In the genomic region with DNA sequence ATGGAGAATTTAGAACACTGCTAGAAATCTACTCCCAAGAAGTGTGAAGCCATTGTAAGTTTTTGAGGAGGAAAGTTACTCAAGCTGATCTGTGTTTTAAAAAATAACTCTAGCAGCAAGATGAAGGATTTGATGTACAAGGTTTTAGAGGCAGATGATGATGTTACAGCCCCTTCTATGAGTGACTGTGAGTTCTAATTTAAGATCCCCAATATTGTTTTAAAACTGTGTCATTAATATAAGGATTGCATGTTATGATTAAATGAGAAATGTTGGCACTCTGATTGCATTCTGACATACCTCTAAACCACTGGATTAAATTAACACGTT, we compare ENCODE assay signal across 16 cellular contexts.
A peak's percentile ranks its signal among the peaks of the same experiment; 100 is the strongest.
DNase-seq lines count a peak whose midpoint lies in the region; ATAC-seq, FAIRE-seq and TF ChIP-seq lines count a peak whose summit lies in the region.
"Had no signal": no experiment of that assay in that cellular context is flagged by ENCODE, and none has a peak within 500 bp of the region (broad histone marks: within the 10 kb centered on the region; RNA-seq: fewer than 3 reads in every experiment).

No MANE protein-coding gene starts in this region.

- H3K14ac ChIP-seq in H9 (ENCODE audit: insufficient read depth, low read length) = no peak overlapping the region

- no peaks in the 10 kb centered on the region for H3K36me3 Mint-ChIP-seq in activated naive CD8-positive, alpha-beta T cell treated with anti-CD3 and anti-CD28 coated beads, Interleukin-2, amount 50 U/mL, for 24 hours (ENCODE audit: low read depth)
- no peaks in the 10 kb centered on the region for H3K36me3 Mint-ChIP-seq in activated naive CD8-positive, alpha-beta T cell treated with anti-CD3 and anti-CD28 coated beads for 36 hours
- H3K36me3 Mint-ChIP-seq in naive thymus-derived CD4-positive, alpha-beta T cell = peaks cover 0 to 2% (median 0%) of the 10 kb centered on the region in 5 donors
- no peaks in the 10 kb centered on the region; a peak in 1 of 7 replicates for H3K36me3 Mint-ChIP-seq in H9 (ENCODE audit: insufficient read depth in 1 of 3, low read depth in 3 of 3)
- H3K36me3 Mint-ChIP-seq: IgD-negative memory B cell had no signal

- H3K27me3 ChIP-seq in K562 (ENCODE audit: control insufficient read depth in 2 of 2, insufficient read depth in 2 of 2, low read length in 2 of 2) = no peaks in the 10 kb centered on the region
- H3K27me3 ChIP-seq in naive thymus-derived CD4-positive, alpha-beta T cell (ENCODE audit: control insufficient read depth in 2 of 2, insufficient read depth in 2 of 2, low read length in 2 of 2) = no peaks in the 10 kb centered on the region
- H3K27me3 ChIP-seq in H9 (ENCODE audit: insufficient read depth, low read length) = no peaks in the 10 kb centered on the region

- H3K4ac ChIP-seq in H9 (ENCODE audit: low read depth, low read length) = no peak overlapping the region

- peak overlapping the region; percentile 5 for H3K27ac Mint-ChIP-seq in activated naive CD8-positive, alpha-beta T cell treated with anti-CD3 and anti-CD28 coated beads, Interleukin-2, amount 50 U/mL, for 24 hours
- no peak overlapping the region for H3K27ac Mint-ChIP-seq in activated naive CD8-positive, alpha-beta T cell treated with anti-CD3 and anti-CD28 coated beads for 36 hours
- H3K27ac Mint-ChIP-seq in naive thymus-derived CD4-positive, alpha-beta T cell = no peak overlapping the region
- H3K27ac Mint-ChIP-seq in H9 = no peak overlapping the region
- H3K27ac Mint-ChIP-seq: IgD-negative memory B cell had no signal

- H2BK12ac ChIP-seq in H9 (ENCODE audit: insufficient read length, low read depth, low read length) = no peak overlapping the region

- DNase-seq in activated naive CD8-positive, alpha-beta T cell treated with anti-CD3 and anti-CD28 coated beads, Interleukin-2, amount 50 U/mL, for 24 hours = no peak
- no peak for DNase-seq in activated naive CD8-positive, alpha-beta T cell treated with anti-CD3 and anti-CD28 coated beads for 36 hours
- DNase-seq in K562 (ENCODE audit: extremely low read depth in 1 of 4, low spot score in 3 of 4) (no peak), T-helper 9 cell (no peak), H9 (no peak)
- DNase-seq in naive thymus-derived CD4-positive, alpha-beta T cell = no peak
- DNase-seq in activated effector memory CD4-positive, alpha-beta T cell treated with Interleukin-2 at 50 U/mL for 16 hours = no peak
- DNase-seq in stimulated activated CD4-positive, alpha-beta T cell treated with anti-CD3 and anti-CD28 coated beads, Interleukin-4, amount 100 ng/mL, for 24 hours = no peak
- DNase-seq: C1 segment of cervical spinal cord, COR-L47, NCI-H187, NCI-H526 treated with DMSO at 0.1 percent for 48 hours had no signal

- H2BK15ac ChIP-seq in H9 (ENCODE audit: low read depth, low read length) = no peak overlapping the region

- TF ChIP-seq RAD21 in K562 (CRISPR knock-in tag; conservative IDR thresholded peaks at IDR 0.05 in 1 of 2, IDR thresholded peaks at IDR 0.05 in 1 of 2) = no peak

- intact Hi-C loops in K562 (cut with micrococcal nuclease) = loop anchor here (2.0 kb wide), 1 partner anchor 15 kb away; no protein-coding TSS in a partner anchor
- intact Hi-C loops in naive thymus-derived CD4-positive, alpha-beta T cell (cut with micrococcal nuclease) = no loop called here

- H3K4me3 Mint-ChIP-seq in activated naive CD8-positive, alpha-beta T cell treated with anti-CD3 and anti-CD28 coated beads, Interleukin-2, amount 50 U/mL, for 24 hours = no peak overlapping the region
- H3K4me3 Mint-ChIP-seq in activated naive CD8-positive, alpha-beta T cell treated with anti-CD3 and anti-CD28 coated beads for 36 hours = no peak overlapping the region
- H3K4me3 Mint-ChIP-seq in naive thymus-derived CD4-positive, alpha-beta T cell = no peak overlapping the region
- no peak overlapping the region for H3K4me3 Mint-ChIP-seq in H9
- H3K4me3 Mint-ChIP-seq: IgD-negative memory B cell had no signal

- H3K4me1 Mint-ChIP-seq in activated naive CD8-positive, alpha-beta T cell treated with anti-CD3 and anti-CD28 coated beads, Interleukin-2, amount 50 U/mL, for 24 hours = peaks cover 10% of the 10 kb centered on the region
- peaks cover 2% of the 10 kb centered on the region for H3K4me1 Mint-ChIP-seq in activated naive CD8-positive, alpha-beta T cell treated with anti-CD3 and anti-CD28 coated beads for 36 hours
- peaks cover 0 to 9% (median 0%) of the 10 kb centered on the region in 7 donors for H3K4me1 Mint-ChIP-seq in naive thymus-derived CD4-positive, alpha-beta T cell
- peaks cover 0 to 6% of the 10 kb centered on the region in 2 experiments; a peak in 1 of 4 replicates for H3K4me1 Mint-ChIP-seq in H9
- H3K4me1 Mint-ChIP-seq: IgD-negative memory B cell had no signal

- peak overlapping the region; percentile 79 for H2AFZ ChIP-seq in K562 (ENCODE audit: low read depth, low read length)
- H2AFZ ChIP-seq in H9 (ENCODE audit: low read length) = no peak overlapping the region

- CTCF ChIA-PET in K562 (lab: Yijun Ruan, JAX; ENCODE audit: low intra/inter-chr PET ratio) = interaction anchor here (0.6 to 1.0 kb wide), 2 partner anchors 34 to 194 kb away, joined by 4 to 5 read pairs; no protein-coding TSS in a partner anchor
- CTCF ChIA-PET in naive thymus-derived CD4-positive, alpha-beta T cell (lab: Charles Lee) = no interaction called here

- no peak overlapping the region for H2BK120ac ChIP-seq in H9 (ENCODE audit: low read depth, low read length, poor library complexity, severe bottlenecking)

- no peaks in the 10 kb centered on the region for H4K20me1 ChIP-seq in K562 (replicated peaks; ENCODE audit: control insufficient read depth, insufficient read depth, low read length)
- H4K20me1 ChIP-seq in H9 (ENCODE audit: control insufficient read depth, insufficient read depth, insufficient read length) = no peaks in the 10 kb centered on the region

- no peak for TF ChIP-seq EP300 in K562 (IDR thresholded peaks at IDR 0.05; ENCODE audit: low read length)

- no peaks in the 10 kb centered on the region for H3K9me1 ChIP-seq in K562 (ENCODE audit: control insufficient read depth, insufficient read depth, low read length)

- in situ Hi-C loops in K562 (cut with MboI) = loop anchor here (25.0 kb wide), 1 partner anchor 320 kb away; the partner anchor contains the start of gene STXBP5

- 4% methylated on average over 1 of the region's 1 CpG for WGBS in K562 (ENCODE audit: insufficient coverage, low coverage, missing lambda C conversion rate)
- no CpG with 5 or more reads among the region's 1 CpG for WGBS in H9 (ENCODE audit: extremely low coverage, insufficient read length, low lambda C conversion rate)

- H3K56ac ChIP-seq in H9 (ENCODE audit: insufficient read length, low read depth, low read length) = no peak overlapping the region

- ATAC-seq in activated naive CD8-positive, alpha-beta T cell treated with anti-CD3 and anti-CD28 coated beads, Interleukin-2, amount 50 U/mL, for 24 hours = no peak
- no peak for ATAC-seq in K562
- peak; percentile 12 for ATAC-seq in naive thymus-derived CD4-positive, alpha-beta T cell

- H3K79me1 ChIP-seq in H9 (ENCODE audit: insufficient read depth, low read depth, low read length, poor library complexity, severe bottlenecking) = no peaks in the 10 kb centered on the region

- H3T11ph ChIP-seq in H9 (ENCODE audit: low read length) = no peak overlapping the region

- H3K79me2 ChIP-seq in K562 (ENCODE audit: control insufficient read depth, insufficient read depth, low read length) (peaks cover 59% of the 10 kb centered on the region), H9 (ENCODE audit: insufficient read depth, low read length) (no peaks in the 10 kb centered on the region)

- POLR2A ChIA-PET in K562 (lab: Yijun Ruan, JAX) = interaction anchor here (0.7 to 2.5 kb wide), 8 partner anchors 8 to 1005 kb away, joined by 3 to 16 read pairs (median 3); no protein-coding TSS in a partner anchor
- POLR2A ChIA-PET in naive thymus-derived CD4-positive, alpha-beta T cell (lab: Charles Lee) = no interaction called here

- no peak for TF ChIP-seq CTCF in K562 (IDR thresholded peaks at IDR 0.05 in 2 of 3, conservative IDR thresholded peaks at IDR 0.05 in 1 of 3; ENCODE audit: insufficient read depth in 2 of 3, low read depth in 1 of 3, low read length in 3 of 3)
- TF ChIP-seq CTCF in H9 (conservative IDR thresholded peaks at IDR 0.05) = no peak

- H3K4me2 ChIP-seq in K562 (ENCODE audit: insufficient read depth, low read length) = peak overlapping the region; percentile 79
- H3K4me2 ChIP-seq in H9 (ENCODE audit: insufficient read depth, insufficient read length, low read length) = no peak overlapping the region

- H3K9ac ChIP-seq in K562 (ENCODE audit: insufficient read depth in 1 of 2, low read depth in 2 of 2, low read length in 2 of 2) = peak overlapping the region in 1 of 2 experiments; percentile 65; a peak in 2 of 4 replicates
- no peak overlapping the region for H3K9ac ChIP-seq in H9 (ENCODE audit: extremely low read depth, insufficient read length, low read length)

- H3K9me3 Mint-ChIP-seq in activated naive CD8-positive, alpha-beta T cell treated with anti-CD3 and anti-CD28 coated beads, Interleukin-2, amount 50 U/mL, for 24 hours = no peaks in the 10 kb centered on the region
- no peaks in the 10 kb centered on the region for H3K9me3 Mint-ChIP-seq in activated naive CD8-positive, alpha-beta T cell treated with anti-CD3 and anti-CD28 coated beads for 36 hours
- H3K9me3 Mint-ChIP-seq in naive thymus-derived CD4-positive, alpha-beta T cell = peaks cover 0 to 2% (median 0%) of the 10 kb centered on the region in 11 donors
- no peaks in the 10 kb centered on the region for H3K9me3 Mint-ChIP-seq in H9
- H3K9me3 Mint-ChIP-seq: IgD-negative memory B cell had no signal

- H2BK5ac ChIP-seq in H9 (ENCODE audit: insufficient read length, low read length) = no peak overlapping the region

- H3K23me2 ChIP-seq in H9 (ENCODE audit: insufficient read length, low read depth, low read length, poor library complexity, severe bottlenecking) = no peaks in the 10 kb centered on the region

- H3K23ac ChIP-seq in H9 (ENCODE audit: insufficient read length, low read depth, low read length) = no peak overlapping the region

- no peaks in the 10 kb centered on the region for H3K9me3 ChIP-seq in K562 (replicated peaks; ENCODE audit: control insufficient read depth, insufficient read depth, low read depth, low read length)
- no peaks in the 10 kb centered on the region for H3K9me3 ChIP-seq in naive thymus-derived CD4-positive, alpha-beta T cell (ENCODE audit: control insufficient read depth in 2 of 3, low read length in 3 of 3)
- no peaks in the 10 kb centered on the region for H3K9me3 ChIP-seq in H9 (ENCODE audit: control insufficient read depth, low read depth, low read length)

- no peaks in the 10 kb centered on the region for H3K36me3 ChIP-seq in K562 (ENCODE audit: control insufficient read depth, insufficient read depth, low read length)
- H3K36me3 ChIP-seq in naive thymus-derived CD4-positive, alpha-beta T cell (ENCODE audit: control insufficient read depth in 2 of 3, insufficient read depth in 3 of 3, low read length in 3 of 3) = no peaks in the 10 kb centered on the region

- no peak overlapping the region for H3K18ac ChIP-seq in H9 (ENCODE audit: insufficient read length, low read depth, low read length)

- no peak overlapping the region for H4K8ac ChIP-seq in H9 (replicated peaks; ENCODE audit: insufficient read length, low read depth, low read length)

- BruUV-seq in K562 (replicated peaks; lab: Mats Ljungman, UMichigan) = no TSS peak

- H3K27ac ChIP-seq in K562 (ENCODE audit: extremely low read depth, low read depth, low read length) (peak overlapping the region; percentile 65), H9 (ENCODE audit: insufficient read length, low read depth, low read length) (no peak overlapping the region)
- no peak overlapping the region for H3K27ac ChIP-seq in naive thymus-derived CD4-positive, alpha-beta T cell (ENCODE audit: low read depth, low read length)
- H3K27ac ChIP-seq: 22Rv1, RWPE1 had no signal

- H4K5ac ChIP-seq in H9 (ENCODE audit: insufficient read length, low read depth, low read length) = no peak overlapping the region

- H4K91ac ChIP-seq in H9 (ENCODE audit: insufficient read length, low read depth, low read length) = no peak overlapping the region

- H2BK20ac ChIP-seq in H9 (ENCODE audit: low read depth, low read length, poor library complexity, severe bottlenecking) = no peak overlapping the region

- H3K27me3 Mint-ChIP-seq in activated naive CD8-positive, alpha-beta T cell treated with anti-CD3 and anti-CD28 coated beads, Interleukin-2, amount 50 U/mL, for 24 hours = peaks cover 12% of the 10 kb centered on the region
- H3K27me3 Mint-ChIP-seq in activated naive CD8-positive, alpha-beta T cell treated with anti-CD3 and anti-CD28 coated beads for 36 hours = peaks cover 22% of the 10 kb centered on the region
- H3K27me3 Mint-ChIP-seq in naive thymus-derived CD4-positive, alpha-beta T cell = peaks cover 3 to 14% (median 8%) of the 10 kb centered on the region in 5 donors
- H3K27me3 Mint-ChIP-seq in H9 (ENCODE audit: low read depth) = no peaks in the 10 kb centered on the region; the same call in 1 of the 2 replicates

- no peak overlapping the region for H2AK5ac ChIP-seq in H9 (ENCODE audit: insufficient read length, low read length)

- no peak for TF ChIP-seq POLR2A in K562 (conservative IDR thresholded peaks at IDR 0.05)

- H3K4me3 ChIP-seq in K562 = no peak overlapping the region
- no peak overlapping the region for H3K4me3 ChIP-seq in naive thymus-derived CD4-positive, alpha-beta T cell (ENCODE audit: low read length)

- H3K4me1 ChIP-seq in K562 (replicated peaks in 1 of 2; ENCODE audit: control insufficient read depth in 2 of 2, insufficient read depth in 2 of 2, low read length in 2 of 2) (peaks cover 34 to 95% of the 10 kb centered on the region in 2 experiments), H9 (ENCODE audit: insufficient read depth, low read length) (no peaks in the 10 kb centered on the region)
- H3K4me1 ChIP-seq in naive thymus-derived CD4-positive, alpha-beta T cell (ENCODE audit: control insufficient read depth in 2 of 2, insufficient read depth in 2 of 2, low read length in 2 of 2) = no peaks in the 10 kb centered on the region

- no peak for FAIRE-seq in K562 (lab: Jason Lieb, UNC)
- FAIRE-seq: H54 had no signal
